In the genomic region with DNA sequence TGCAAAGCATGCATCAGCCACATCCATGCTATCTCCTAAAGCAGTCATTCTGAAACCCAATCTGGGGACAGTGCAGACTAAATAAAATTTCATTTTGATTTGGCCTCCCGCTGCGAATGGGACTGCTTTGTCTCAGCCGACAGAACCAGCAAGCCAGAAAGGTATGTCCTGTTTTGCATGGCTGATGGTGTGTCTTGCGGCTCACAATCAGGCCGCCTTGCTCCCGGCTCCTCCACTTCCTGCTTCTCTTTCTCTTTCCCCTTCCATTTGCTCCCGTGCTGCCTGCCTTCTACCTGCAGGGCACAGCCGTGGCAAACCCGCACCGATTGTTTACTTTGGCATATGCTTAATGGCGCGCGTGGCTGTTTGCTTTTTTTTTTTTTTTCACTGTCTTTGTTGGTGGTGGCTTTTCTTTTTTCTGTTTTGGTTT, we compare ENCODE assay signal across 9 cellular contexts.
DNase-seq lines count a peak whose midpoint lies in the region; ATAC-seq, FAIRE-seq and TF ChIP-seq lines count a peak whose summit lies in the region.
"Had no signal": no experiment of that assay in that cellular context is flagged by ENCODE, and none has a peak within 500 bp of the region (broad histone marks: within the 10 kb centered on the region; RNA-seq: fewer than 3 reads in every experiment).

No MANE protein-coding gene starts in this region.

- no peaks in the 10 kb centered on the region for H3K9me3 ChIP-seq in CD4-positive, alpha-beta memory T cell (ENCODE audit: control insufficient read depth in 1 of 2, low read length in 2 of 2)
- H3K9me3 ChIP-seq in kidney (ENCODE audit: control insufficient read depth in 1 of 2, low read length in 2 of 2) (no peaks in the 10 kb centered on the region), upper lobe of left lung (no peaks in the 10 kb centered on the region)

- TF ChIP-seq POLR2A in upper lobe of left lung (IDR thresholded peaks at IDR 0.05), result no peak

- TF ChIP-seq EP300 in upper lobe of left lung (IDR thresholded peaks at IDR 0.05), result no peak

- peaks cover 0 to 2% (median 0%) of the 10 kb centered on the region in 8 donors for H3K9me3 Mint-ChIP-seq in CD4-positive, alpha-beta memory T cell

- CTCF ChIA-PET in CD4-positive, alpha-beta memory T cell (lab: Charles Lee; ENCODE audit: partially characterized antibody), result no interaction called here

- WGBS in upper lobe of left lung, 2 donors, result 10 to 11% methylated on average over 13 of the region's 13 CpGs

- no peak for DNase-seq in CD4-positive, alpha-beta memory T cell
- DNase-seq in kidney, result peak; percentile 77
- peak in 1 of 2 donors; percentile 34 for DNase-seq in upper lobe of left lung
- no peak for DNase-seq in 8988T
- no peak for DNase-seq in NCI-H187 (lab: John Stamatoyannopoulos, UW)

- H3K27me3 ChIP-seq in CD4-positive, alpha-beta memory T cell (ENCODE audit: insufficient read depth, low read length), result no peaks in the 10 kb centered on the region
- H3K27me3 ChIP-seq in upper lobe of left lung, result no peaks in the 10 kb centered on the region

- TF ChIP-seq CTCF in kidney (IDR thresholded peaks at IDR 0.05; ENCODE audit: borderline replicate concordance, extremely low read depth, insufficient read depth) (no peak), upper lobe of left lung (IDR thresholded peaks at IDR 0.05) (no peak)

- peak overlapping the region; percentile 72 to 88 (median 83) for H3K4me3 Mint-ChIP-seq in CD4-positive, alpha-beta memory T cell

- H3K36me3 Mint-ChIP-seq in CD4-positive, alpha-beta memory T cell, result no peaks in the 10 kb centered on the region

- no peak for FAIRE-seq in kidney (lab: Jason Lieb, UNC)

- peaks cover 4 to 7% (median 6%) of the 10 kb centered on the region in 4 donors for H3K4me1 Mint-ChIP-seq in CD4-positive, alpha-beta memory T cell

- intact Hi-C loops in CD4-positive, alpha-beta memory T cell (cut with micrococcal nuclease), result no loop called here
- intact Hi-C loops in kidney (cut with DNase I), result no loop called here

- peak overlapping the region in 1 of 2 donors; percentile 7 for H3K4me3 ChIP-seq in CD4-positive, alpha-beta memory T cell (ENCODE audit: low read length in 2 of 2)
- peak overlapping the region; percentile 54 to 62 for H3K4me3 ChIP-seq in kidney (ENCODE audit: low read length in 2 of 2)
- peak overlapping the region in 3 of 4 donors; percentile 11 to 31 (median 24) for H3K4me3 ChIP-seq in upper lobe of left lung

- ATAC-seq in GM19025 (IDR thresholded peaks at IDR 0.05; ENCODE audit: low read depth, unreplicated experiment), result peak; percentile 66
- ATAC-seq in HG03196 (IDR thresholded peaks at IDR 0.05; ENCODE audit: unreplicated experiment), result peak; percentile 74
- ATAC-seq in SK-N-SH treated with all-trans-retinoic acid at 6 μM for 48 hours, result no peak
- no peak for ATAC-seq in upper lobe of left lung (ENCODE audit: low FRiP score in 2 of 2)
- ATAC-seq: HCT116 had no signal

- H3K27ac Mint-ChIP-seq in CD4-positive, alpha-beta memory T cell, result peak overlapping the region in 2 of 7 donors; percentile 49 to 50

- POLR2A ChIA-PET in CD4-positive, alpha-beta memory T cell (lab: Charles Lee; ENCODE audit: partially characterized antibody), result no interaction called here

- no peak overlapping the region for H3K27ac ChIP-seq in CD4-positive, alpha-beta memory T cell (ENCODE audit: low read depth, low read length)
- H3K27ac ChIP-seq in kidney (ENCODE audit: low read depth in 2 of 2, low read length in 2 of 2) (no peak overlapping the region), upper lobe of left lung (no peak overlapping the region)

- no peaks in the 10 kb centered on the region for H3K4me1 ChIP-seq in CD4-positive, alpha-beta memory T cell (ENCODE audit: insufficient read depth, low read length)
- no peaks in the 10 kb centered on the region for H3K4me1 ChIP-seq in kidney (ENCODE audit: control insufficient read depth in 1 of 2, insufficient read depth in 1 of 2, low read depth in 1 of 2, low read length in 2 of 2)
- peaks cover 0 to 6% (median 0%) of the 10 kb centered on the region in 4 donors for H3K4me1 ChIP-seq in upper lobe of left lung

- H3K9ac ChIP-seq in kidney (ENCODE audit: low read length in 2 of 2), result peak overlapping the region in 1 of 2 donors; percentile 35

- H3K36me3 ChIP-seq in CD4-positive, alpha-beta memory T cell (ENCODE audit: insufficient read depth, low read length), result no peaks in the 10 kb centered on the region
- no peaks in the 10 kb centered on the region for H3K36me3 ChIP-seq in kidney (ENCODE audit: control insufficient read depth in 1 of 2, insufficient read depth in 2 of 2, low read length in 2 of 2)
- no peaks in the 10 kb centered on the region for H3K36me3 ChIP-seq in upper lobe of left lung

- peaks cover 2 to 3% of the 10 kb centered on the region in 2 donors for H3K27me3 Mint-ChIP-seq in CD4-positive, alpha-beta memory T cell

TF ChIP-seq in SK-N-SH treated with all-trans-retinoic acid at 6 μM for 48 hours, 23 proteins besides CTCF, POLR2A, EP300 and RAD21:
- peak; percentile 8; the same call in 1 of the 2 replicates for TF ChIP-seq TCF4 (CRISPR knock-in tag; IDR thresholded peaks at IDR 0.05; ENCODE audit: borderline replicate concordance)
- no peak for TF ChIP-seq POU6F1 (CRISPR knock-in tag; IDR thresholded peaks at IDR 0.05; ENCODE audit: borderline replicate concordance, low read depth)
TF ChIP-seq in SK-N-SH treated with all-trans-retinoic acid at 6 μM for 48 hours: peak in this region for 1.

Comparison
In these comparisons a context has a peak if more than half of its experiments do, and no peak if none do; other contexts are left out.
1. ATAC-seq: peak in GM19025 (single experiment) and HG03196 (single experiment); none in SK-N-SH treated with all-trans-retinoic acid at 6 μM for 48 hours (single experiment) and upper lobe of left lung (0 of 2).